ENCODE assay signal across 15 cellular contexts in genomic region chr16:4260360-4260759, GRCh38. TPM values are rescaled to one million over a fixed set of nuclear protein-coding genes. Genes with fewer than 3 reads are reported as not detected.
A peak's percentile ranks its signal among the peaks of the same experiment; 100 is the strongest.
DNase-seq lines count a peak whose midpoint lies in the region; ATAC-seq and TF ChIP-seq lines count a peak whose summit lies in the region.
"Had no signal": no experiment of that assay in that cellular context is flagged by ENCODE, and none has a peak within 500 bp of the region (broad histone marks: within the 10 kb centered on the region; RNA-seq: fewer than 3 reads in every experiment).

No MANE protein-coding gene starts in this region.

- peaks cover 3% of the 10 kb centered on the region for H3K4me1 Mint-ChIP-seq in activated CD4-positive, alpha-beta memory T cell treated with anti-CD3 and anti-CD28 coated beads for 36 hours (ENCODE audit: low read depth)

- DNase-seq in DMS79 treated with DMSO at 0.1 percent for 48 hours (lab: John Stamatoyannopoulos, UW) (peak; percentile 90), NCI-H2081 treated with DMSO at 0.1 percent for 48 hours (lab: John Stamatoyannopoulos, UW) (peak; percentile 81), RWPE2 (ENCODE audit: low spot score) (no peak), 8988T (no peak), adrenal gland (no peak)
- no peak for DNase-seq in activated CD4-positive, alpha-beta memory T cell treated with anti-CD3 and anti-CD28 coated beads for 36 hours
- DNase-seq: NCI-H2227 treated with DMSO at 0.1 percent for 48 hours, PC-3, thyroid gland had no signal

- H3K9ac ChIP-seq in mucosa of stomach (ENCODE audit: low read length): peak overlapping the region; percentile 41

- H3K36me3 Mint-ChIP-seq in activated CD4-positive, alpha-beta memory T cell treated with anti-CD3 and anti-CD28 coated beads for 36 hours: peaks cover 15% of the 10 kb centered on the region

- POLR2A ChIA-PET in activated CD4-positive, alpha-beta memory T cell treated with anti-CD3 and anti-CD28 coated beads for 36 hours (lab: Charles Lee): no interaction called here

- H3K4me3 ChIP-seq in RWPE2 (ENCODE audit: severe bottlenecking): no peak overlapping the region
- H3K4me3 ChIP-seq in mucosa of stomach (ENCODE audit: low read length): no peak overlapping the region
- H3K4me3 ChIP-seq in adrenal gland: no peak overlapping the region
- H3K4me3 ChIP-seq: thyroid gland had no signal

- WGBS in adrenal gland, 4 donors: 95 to 100% (median 97%) methylated on average over 10 to 14 of the region's 14 CpGs

- intact Hi-C loops in activated CD4-positive, alpha-beta memory T cell treated with anti-CD3 and anti-CD28 coated beads for 36 hours (cut with micrococcal nuclease): no loop called here
- intact Hi-C loops in adrenal gland (cut with DNase I): loop anchor here in 1 of 2 donors (10.0 kb wide), 1 partner anchor 144 kb away; no protein-coding TSS in a partner anchor

- H3K27ac ChIP-seq in RWPE2 (ENCODE audit: poor library complexity, severe bottlenecking): no peak overlapping the region
- no peak overlapping the region for H3K27ac ChIP-seq in adrenal gland
- H3K27ac ChIP-seq: thyroid gland had no signal

- no peaks in the 10 kb centered on the region for H3K9me3 ChIP-seq in RWPE2 (ENCODE audit: severe bottlenecking)
- no peaks in the 10 kb centered on the region for H3K9me3 ChIP-seq in mucosa of stomach (ENCODE audit: control insufficient read depth, low read length)
- no peaks in the 10 kb centered on the region for H3K9me3 ChIP-seq in adrenal gland (replicated peaks in 1 of 3)
- H3K9me3 ChIP-seq: thyroid gland had no signal

- TF ChIP-seq POLR2A in adrenal gland (IDR thresholded peaks at IDR 0.05): no peak

- no peak for TF ChIP-seq CTCF in RWPE2 (IDR thresholded peaks at IDR 0.05; ENCODE audit: poor library complexity, severe bottlenecking)
- TF ChIP-seq CTCF in adrenal gland (IDR thresholded peaks at IDR 0.05): no peak

- H3K4me1 ChIP-seq in RWPE2 (ENCODE audit: insufficient read depth, poor library complexity, severe bottlenecking) (no peaks in the 10 kb centered on the region), mucosa of stomach (ENCODE audit: control insufficient read depth, insufficient read depth, low read length) (peaks cover 32% of the 10 kb centered on the region), adrenal gland (replicated peaks in 1 of 2) (peaks cover 0 to 11% of the 10 kb centered on the region in 2 donors)

- no peaks in the 10 kb centered on the region for H3K27me3 ChIP-seq in RWPE2 (ENCODE audit: insufficient read depth, poor library complexity, severe bottlenecking)
- no peaks in the 10 kb centered on the region for H3K27me3 ChIP-seq in mucosa of stomach (ENCODE audit: control insufficient read depth, insufficient read depth, low read length)
- no peaks in the 10 kb centered on the region for H3K27me3 ChIP-seq in adrenal gland
- H3K27me3 ChIP-seq: thyroid gland had no signal

- H3K36me3 ChIP-seq in RWPE2 (ENCODE audit: low read depth): peaks cover 38% of the 10 kb centered on the region
- H3K36me3 ChIP-seq in mucosa of stomach (ENCODE audit: control insufficient read depth, insufficient read depth, low read length): no peaks in the 10 kb centered on the region
- H3K36me3 ChIP-seq in adrenal gland (replicated peaks in 1 of 2): peaks cover 0 to 10% of the 10 kb centered on the region in 2 donors
- H3K36me3 ChIP-seq: thyroid gland had no signal

- no peak overlapping the region for H3K27ac Mint-ChIP-seq in activated CD4-positive, alpha-beta memory T cell treated with anti-CD3 and anti-CD28 coated beads for 36 hours
- H3K27ac Mint-ChIP-seq: activated naive CD8-positive, alpha-beta T cell had no signal

- H3K9me3 Mint-ChIP-seq in activated CD4-positive, alpha-beta memory T cell treated with anti-CD3 and anti-CD28 coated beads for 36 hours: no peaks in the 10 kb centered on the region
- H3K9me3 Mint-ChIP-seq: central memory CD8-positive, alpha-beta T cell had no signal

- no peaks in the 10 kb centered on the region for H3K27me3 Mint-ChIP-seq in activated CD4-positive, alpha-beta memory T cell treated with anti-CD3 and anti-CD28 coated beads for 36 hours
- H3K27me3 Mint-ChIP-seq: activated naive CD8-positive, alpha-beta T cell; central memory CD8-positive, alpha-beta T cell; progenitor cell of endocrine pancreas had no signal

- CTCF ChIA-PET in activated CD4-positive, alpha-beta memory T cell treated with anti-CD3 and anti-CD28 coated beads for 36 hours (lab: Charles Lee): interaction anchor here (0.6 to 3.3 kb wide), 4 partner anchors 13 to 143 kb away, joined by 3 to 14 read pairs (median 4); partner anchors contain the start of gene TFAP4

- ATAC-seq in RWPE2 (ENCODE audit: low read depth) (peak; percentile 66), HG03159 (IDR thresholded peaks at IDR 0.05; ENCODE audit: unreplicated experiment) (no peak)
- ATAC-seq: activated CD4-positive, CD25-positive, alpha-beta regulatory T cell treated with anti-CD3 and anti-CD28 coated beads, Interleukin-2, amount 50 U/mL, for 24 hours; PC-3 had no signal

- no peak overlapping the region for H3K4me3 Mint-ChIP-seq in activated CD4-positive, alpha-beta memory T cell treated with anti-CD3 and anti-CD28 coated beads for 36 hours
- H3K4me3 Mint-ChIP-seq: activated naive CD8-positive, alpha-beta T cell; central memory CD8-positive, alpha-beta T cell had no signal

RNA-seq across cellular contexts. Expression of gene TFAP4, which starts 12.5 kb away (rescaled TPM):
- total RNA-seq in activated CD4-positive, alpha-beta memory T cell treated with anti-CD3 and anti-CD28 coated beads for 36 hours: 10 to 100 TPM; 24.5 to 24.7 TPM
- 10 to 100 TPM in 2 of 8 donors, 1 to 10 TPM in 6; 2.5 to 15.4 (median 6.4) TPM for total RNA-seq in adrenal gland
- 10 to 100 TPM in 1 of 3 donors, 1 to 10 TPM in 2; 3.3 to 10.3 (median 4.5) TPM for polyA plus RNA-seq in adrenal gland

RNA-seq across cellular contexts. Expression of gene SRL, which starts 18.5 kb away (rescaled TPM):
- not detected for total RNA-seq in activated CD4-positive, alpha-beta memory T cell treated with anti-CD3 and anti-CD28 coated beads for 36 hours
- total RNA-seq in adrenal gland: 1 to 10 TPM in 1 of 8 donors, under 1 TPM in 5, not detected in 2; 0.29 to 1.3 (median 0.53) TPM
- under 1 TPM; 0.24 to 0.57 (median 0.46) TPM for polyA plus RNA-seq in adrenal gland
- total RNA-seq: PC-3, progenitor cell of endocrine pancreas had no signal

RNA-seq across cellular contexts. Expression of gene GLIS2, which starts 55.5 kb away (rescaled TPM):
- under 1 TPM; 0.52 to 0.68 TPM for total RNA-seq in activated CD4-positive, alpha-beta memory T cell treated with anti-CD3 and anti-CD28 coated beads for 36 hours
- total RNA-seq in adrenal gland: 10 to 100 TPM; 11.9 to 36.2 (median 18.6) TPM
- polyA plus RNA-seq in adrenal gland: 10 to 100 TPM in 2 of 3 donors, 1 to 10 TPM in 1; 2.0 to 16.7 (median 13.4) TPM

Comparison
In these comparisons a context has a peak if more than half of its experiments do, and no peak if none do; other contexts are left out.
1. DNase-seq: peak in DMS79 treated with DMSO at 0.1 percent for 48 hours (single experiment) and NCI-H2081 treated with DMSO at 0.1 percent for 48 hours (single experiment); none in RWPE2 (single experiment), activated CD4-positive, alpha-beta memory T cell treated with anti-CD3 and anti-CD28 coated beads for 36 hours (single experiment), 8988T (single experiment) and adrenal gland (0 of 7).
2. RNA of gene GLIS2, which starts 55.5 kb away (total RNA-seq): 11.9 to 36.2 TPM in adrenal gland; 0.52 to 0.68 TPM in activated CD4-positive, alpha-beta memory T cell treated with anti-CD3 and anti-CD28 coated beads for 36 hours; every median in the first group is over 4 times any median in the second.